ENCODE assay signal across 27 cellular contexts in genomic region chr2:88499204-88499603, GRCh38. TPM values are rescaled to one million over a fixed set of nuclear protein-coding genes. Genes with fewer than 3 reads are reported as not detected.
DNase-seq lines count a peak whose midpoint lies in the region; ATAC-seq and TF ChIP-seq lines count a peak whose summit lies in the region.
"Had no signal": no experiment of that assay in that cellular context is flagged by ENCODE, and none has a peak within 500 bp of the region (broad histone marks: within the 10 kb centered on the region; RNA-seq: fewer than 3 reads in every experiment).

No MANE protein-coding gene starts in this region.

- H3K36me3 ChIP-seq in HEK293 (ENCODE audit: control insufficient read depth in 2 of 2, insufficient read depth in 1 of 2, low read length in 2 of 2) (no peaks in the 10 kb centered on the region), PC-9 (ENCODE audit: low read depth) (no peaks in the 10 kb centered on the region)
- H3K36me3 ChIP-seq: BE2C, BLaER1 had no signal

- CTCF ChIA-PET in HEK293 (lab: Yijun Ruan, JAX): no interaction called here
- CTCF ChIA-PET in PC-9 (lab: Charles Lee): no interaction called here

- H4K20me1 ChIP-seq in PC-9 (ENCODE audit: insufficient read depth): no peaks in the 10 kb centered on the region
- H4K20me1 ChIP-seq: BLaER1 had no signal

- peak overlapping the region; percentile 10; the same call in 1 of the 2 replicates for H3K4me2 ChIP-seq in PC-9
- H3K4me2 ChIP-seq: A549, BLaER1 had no signal

- POLR2A ChIA-PET in HEK293 (lab: Yijun Ruan, JAX) (no interaction called here), PC-9 (lab: Charles Lee; ENCODE audit: unreplicated experiment) (no interaction called here)

- H3F3A ChIP-seq in PC-9 (ENCODE audit: insufficient read depth, low read depth): peaks cover 16% of the 10 kb centered on the region; the same call in 1 of the 2 replicates

- H3K27me3 ChIP-seq in PC-9 (ENCODE audit: insufficient read depth, low read depth): no peaks in the 10 kb centered on the region
- no peaks in the 10 kb centered on the region for H3K27me3 ChIP-seq in foreskin keratinocyte
- H3K27me3 ChIP-seq: BE2C, BLaER1 had no signal

- no peaks in the 10 kb centered on the region for H3K4me1 ChIP-seq in HEK293 (ENCODE audit: control insufficient read depth, insufficient read depth, low read length)
- peaks cover 25% of the 10 kb centered on the region for H3K4me1 ChIP-seq in PC-9 (replicated peaks; ENCODE audit: insufficient read depth)
- peaks cover 21% of the 10 kb centered on the region for H3K4me1 ChIP-seq in foreskin keratinocyte
- H3K4me1 ChIP-seq: A549, BE2C, BLaER1 had no signal

- BruUV-seq in PC-9 (replicated peaks; lab: Mats Ljungman, UMichigan): no TSS peak

- no peaks in the 10 kb centered on the region for H3K9me2 ChIP-seq in PC-9 (ENCODE audit: insufficient read depth)

- H3K27ac ChIP-seq in HEK293 (ENCODE audit: extremely low read depth, low read depth, low read length) (no peak overlapping the region), PC-9 (no peak overlapping the region), foreskin keratinocyte (peak overlapping the region; percentile 87)
- H3K27ac ChIP-seq: 22Rv1, A549, BLaER1 had no signal

- no peaks in the 10 kb centered on the region for H3K79me2 ChIP-seq in PC-9 (ENCODE audit: low read depth)

- intact Hi-C loops in PC-9 (cut with micrococcal nuclease; ENCODE audit: unreplicated experiment): no loop called here

- no peak overlapping the region for H2AFZ ChIP-seq in PC-9

- DNase-seq in DMS53 (lab: John Stamatoyannopoulos, UW): peak; percentile 17
- no peak for DNase-seq in DMS53 treated with DMSO at 0.1 percent for 48 hours (lab: John Stamatoyannopoulos, UW; ENCODE audit: unreplicated experiment)
- DNase-seq in PC-9: no peak
- no peak for DNase-seq in foreskin keratinocyte
- DNase-seq in NCI-H1105 (lab: John Stamatoyannopoulos, UW): no peak
- DNase-seq in LoVo (ENCODE audit: low spot score): no peak
- DNase-seq in AG08396 (ENCODE audit: low spot score): no peak
- DNase-seq: BE2C; C1 segment of cervical spinal cord; CD4-positive, alpha-beta memory T cell; CD4-positive, CD25-positive, alpha-beta regulatory T cell; CD8-positive, alpha-beta memory T cell; COR-L47; DMS 273 treated with DMSO at 0.1 percent for 48 hours; DMS153; DMS79; DND-41; EL; GDM1 had no signal

- H3K4me3 ChIP-seq in HEK293 (ENCODE audit: low read depth, low read length) (no peak overlapping the region), PC-9 (no peak overlapping the region)
- H3K4me3 ChIP-seq: A549, BLaER1, GM12878 had no signal

- no peak for ATAC-seq in foreskin keratinocyte
- ATAC-seq: A549, GM12878 had no signal

- TF ChIP-seq CTCF in HEK293 (tag by site-specific recombination; IDR thresholded peaks at IDR 0.05) (no peak), PC-9 (conservative IDR thresholded peaks at IDR 0.05) (no peak), foreskin keratinocyte (conservative IDR thresholded peaks at IDR 0.05) (no peak)

- H3K9me3 ChIP-seq in HEK293 (ENCODE audit: control insufficient read depth, insufficient read depth, low read depth, low read length) (no peaks in the 10 kb centered on the region; the same call in 1 of the 2 replicates), PC-9 (ENCODE audit: insufficient read depth, low read depth) (peaks cover 17% of the 10 kb centered on the region)
- H3K9me3 ChIP-seq: A549, BE2C had no signal

TF ChIP-seq in HEK293, 187 proteins besides CTCF, POLR2A, EP300 and RAD21:
- TF ChIP-seq ZSCAN5A (tag by site-specific recombination; IDR thresholded peaks at IDR 0.05): no peak
- TF ChIP-seq ZNF529 (tag by site-specific recombination; IDR thresholded peaks at IDR 0.05; ENCODE audit: insufficient replicate concordance): peak; percentile 99

RNA-seq across cellular contexts. Expression of gene FOXI3, which starts 46.7 kb away (rescaled TPM):
- total RNA-seq in PC-9 (2021): not detected in 2 replicates
- 0.04 TPM in 1 of 2 replicates, not detected in the other for total RNA-seq in foreskin keratinocyte
- 0.01 and 0.04 TPM in 2 replicates for polyA plus RNA-seq in foreskin keratinocyte
- total RNA-seq: A172; CD4-positive, alpha-beta memory T cell; CD4-positive, CD25-positive, alpha-beta regulatory T cell; CD8-positive, alpha-beta memory T cell; G401; GM12878 had no signal
- polyA plus RNA-seq: A549; CD14-positive monocyte; CD4-positive, alpha-beta memory T cell; CD4-positive, CD25-positive, alpha-beta regulatory T cell; CD8-positive, alpha-beta memory T cell; GM12878 had no signal
